17 cellular contexts compared by ENCODE assay signal in the genomic region with DNA sequence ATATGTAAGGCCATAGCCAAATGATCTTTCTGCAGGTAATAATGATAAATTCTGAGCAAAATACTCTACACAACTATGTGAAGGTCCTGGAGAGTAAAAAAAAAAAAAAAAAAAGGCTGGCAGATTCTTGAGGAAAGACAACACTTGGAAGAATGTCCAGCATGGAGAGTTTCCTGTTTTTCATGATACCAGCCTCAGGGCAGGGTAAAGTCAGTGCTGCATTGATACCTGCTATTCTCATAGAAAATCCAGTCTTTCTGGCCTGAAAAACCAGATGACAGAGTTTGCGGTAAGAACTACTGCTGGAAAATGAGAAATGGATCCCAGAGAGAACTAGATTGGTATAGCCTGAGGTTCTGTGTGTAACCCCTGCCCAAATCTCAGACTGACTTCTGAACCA.
DNase-seq lines count a peak whose midpoint lies in the region; FAIRE-seq and TF ChIP-seq lines count a peak whose summit lies in the region.
"Had no signal": no experiment of that assay in that cellular context is flagged by ENCODE, and none has a peak within 500 bp of the region (broad histone marks: within the 10 kb centered on the region; RNA-seq: fewer than 3 reads in every experiment).

No MANE protein-coding gene starts in this region.

- BruUV-seq in MCF 10A (replicated peaks; lab: Mats Ljungman, UMichigan), result no TSS peak

- no peaks in the 10 kb centered on the region for H3K79me2 ChIP-seq in keratinocyte (ENCODE audit: control insufficient read depth, insufficient read depth, low read length)

- H3K4me1 Mint-ChIP-seq in MCF 10A (ENCODE audit: insufficient read depth, unreplicated experiment), result peaks cover 7% of the 10 kb centered on the region

- dilution Hi-C loops in keratinocyte (cut with MboI; ENCODE audit: extremely low pct_ligation_motif_present, low sequenced_read_pairs), result no loop called here

- no peak overlapping the region for H2AFZ ChIP-seq in keratinocyte (ENCODE audit: control insufficient read depth, low read length)

- no peak overlapping the region for H3K27ac Mint-ChIP-seq in MCF 10A (ENCODE audit: low read depth, unreplicated experiment)

- no peaks in the 10 kb centered on the region for H3K36me3 Mint-ChIP-seq in MCF 10A (ENCODE audit: insufficient read depth, unreplicated experiment)

- no peaks in the 10 kb centered on the region for H4K20me1 ChIP-seq in keratinocyte (ENCODE audit: control insufficient read depth, extremely low read depth, insufficient read depth, low read length)
- H4K20me1 ChIP-seq: BLaER1 treated with 17β-estradiol and CSF1 and Interleukin-3, amounts not matched to agents 10 nM and 100 nM had no signal

- CTCF ChIA-PET in MCF 10A (lab: Yijun Ruan, JAX), result interaction anchor here (0.5 kb wide), 1 partner anchor 130 kb away, joined by 3 read pairs; no protein-coding TSS in a partner anchor

- peak; percentile 4 to 87 for DNase-seq in T47D (ENCODE audit: low read depth in 1 of 2, low spot score in 1 of 2)
- DNase-seq in MCF 10A (ENCODE audit: unreplicated experiment), result no peak
- peak in 1 of 2 donors; percentile 60 for DNase-seq in breast epithelium (ENCODE audit: low spot score in 2 of 2)
- DNase-seq in keratinocyte (ENCODE audit: low read depth, low spot score), result peak; percentile 11
- no peak for DNase-seq in pons (ENCODE audit: low spot score)
- no peak for DNase-seq in activated CD8-positive, alpha-beta memory T cell treated with anti-CD3 and anti-CD28 coated beads, Interleukin-2, amount 50 U/mL, for 48 hours
- DNase-seq in cerebellar nuclear complex (lab: John Stamatoyannopoulos, UW), result no peak
- no peak for DNase-seq in stimulated activated CD4-positive, alpha-beta T cell treated with anti-CD3 and anti-CD28 coated beads, Interleukin-4, amount 100 ng/mL, for 24 hours
- DNase-seq: 8988T, NCI-H1436, NCI-H2029 treated with DMSO at 0.1 percent for 48 hours, NCI-H524 treated with DMSO at 0.1 percent for 48 hours, Right ventricle myocardium superior had no signal

- TF ChIP-seq CTCF in MCF 10A (IDR thresholded peaks at IDR 0.05; ENCODE audit: unreplicated experiment), result no peak
- no peak for TF ChIP-seq CTCF in breast epithelium (IDR thresholded peaks at IDR 0.05)
- TF ChIP-seq CTCF in keratinocyte (optimal IDR thresholded peaks at IDR 0.05 in 1 of 3, IDR thresholded peaks at IDR 0.05 in 1 of 3, conservative IDR thresholded peaks at IDR 0.05 in 1 of 3; ENCODE audit: extremely low read depth in 1 of 3, insufficient read depth in 2 of 3, low read length in 3 of 3), result no peak

- no peaks in the 10 kb centered on the region for H3K9me1 ChIP-seq in keratinocyte (ENCODE audit: control insufficient read depth, extremely low read depth, insufficient read depth, low read length)

- no peak overlapping the region for H3K9ac ChIP-seq in keratinocyte (ENCODE audit: control insufficient read depth, extremely low read depth, insufficient read depth, low read length)
- H3K9ac ChIP-seq: BLaER1 treated with 17β-estradiol and CSF1 and Interleukin-3, amounts not matched to agents 10 nM and 100 nM; KMS-11 had no signal

- TF ChIP-seq POLR2A in breast epithelium (IDR thresholded peaks at IDR 0.05), result no peak

- POLR2A ChIA-PET in MCF 10A (lab: Yijun Ruan, JAX), result no interaction called here

- peak overlapping the region; percentile 17 for H3K4me2 ChIP-seq in keratinocyte (ENCODE audit: control insufficient read depth, extremely low read depth, insufficient read depth, low read depth, low read length)
- H3K4me2 ChIP-seq: BLaER1 treated with 17β-estradiol and CSF1 and Interleukin-3, amounts not matched to agents 10 nM and 100 nM; KMS-11 had no signal

- FAIRE-seq in keratinocyte (lab: Jason Lieb, UNC), result peak; percentile 97
- FAIRE-seq: GM12878, GM18507 had no signal

- intact Hi-C loops in MCF 10A (cut with micrococcal nuclease), result no loop called here
- intact Hi-C loops in breast epithelium (cut with DNase I; ENCODE audit: low total_unique reads), result no loop called here

- H3K27ac ChIP-seq in breast epithelium (peak overlapping the region; percentile 23 to 49), keratinocyte (ENCODE audit: control insufficient read depth, insufficient read depth, low read length) (no peak overlapping the region)
- H3K27ac ChIP-seq: BLaER1 treated with 17β-estradiol and CSF1 and Interleukin-3, amounts not matched to agents 10 nM and 100 nM; KMS-11 had no signal

- no peak overlapping the region for H3K4me3 Mint-ChIP-seq in MCF 10A (ENCODE audit: unreplicated experiment)

- H3K4me3 ChIP-seq in breast epithelium (no peak overlapping the region), keratinocyte (ENCODE audit: control insufficient read depth in 2 of 3, extremely low read depth in 1 of 3, insufficient read depth in 2 of 3, low read depth in 1 of 3, low read length in 3 of 3) (no peak overlapping the region)
- H3K4me3 ChIP-seq: BLaER1 treated with 17β-estradiol and CSF1 and Interleukin-3, amounts not matched to agents 10 nM and 100 nM; GM12878 had no signal

- H3K9me3 ChIP-seq in breast epithelium (no peaks in the 10 kb centered on the region), keratinocyte (ENCODE audit: control insufficient read depth, low read depth, low read length) (no peaks in the 10 kb centered on the region)
- H3K9me3 ChIP-seq: BLaER1 treated with 17β-estradiol and CSF1 and Interleukin-3, amounts not matched to agents 10 nM and 100 nM had no signal

- H3K4me1 ChIP-seq in breast epithelium (no peaks in the 10 kb centered on the region), keratinocyte (ENCODE audit: control insufficient read depth, extremely low read depth, insufficient read depth, low read length) (peaks cover 18% of the 10 kb centered on the region)
- H3K4me1 ChIP-seq: BLaER1 treated with 17β-estradiol and CSF1 and Interleukin-3, amounts not matched to agents 10 nM and 100 nM had no signal

- H3K36me3 ChIP-seq in breast epithelium (no peaks in the 10 kb centered on the region), keratinocyte (ENCODE audit: control insufficient read depth in 2 of 2, extremely low read depth in 1 of 2, insufficient read depth in 2 of 2, low read length in 2 of 2) (no peaks in the 10 kb centered on the region)

- no peaks in the 10 kb centered on the region for H3K27me3 Mint-ChIP-seq in MCF 10A (ENCODE audit: insufficient read depth, unreplicated experiment)

- H3K9me3 Mint-ChIP-seq in MCF 10A (ENCODE audit: unreplicated experiment), result no peaks in the 10 kb centered on the region

- H3K27me3 ChIP-seq in breast epithelium (no peaks in the 10 kb centered on the region), keratinocyte (ENCODE audit: control insufficient read depth, extremely low read depth, insufficient read depth, low read length) (no peaks in the 10 kb centered on the region)
- H3K27me3 ChIP-seq: BLaER1 treated with 17β-estradiol and CSF1 and Interleukin-3, amounts not matched to agents 10 nM and 100 nM had no signal

- in situ Hi-C loops in T47D (cut with HindIII; ENCODE audit: low pct_unique_long_range_greater_than_20kb, low sequenced_read_pairs), result no loop called here

Comparison
In these comparisons a context has a peak if more than half of its experiments do, and no peak if none do; other contexts are left out.
1. DNase-seq: peak in T47D (2 of 2) and keratinocyte (single experiment); none in MCF 10A (single experiment), pons (single experiment), activated CD8-positive, alpha-beta memory T cell treated with anti-CD3 and anti-CD28 coated beads, Interleukin-2, amount 50 U/mL, for 48 hours (single experiment), cerebellar nuclear complex (0 of 2) and stimulated activated CD4-positive, alpha-beta T cell treated with anti-CD3 and anti-CD28 coated beads, Interleukin-4, amount 100 ng/mL, for 24 hours (single experiment).